In genomic region chr1:178005450-178005849, GRCh38 we compare ENCODE assay signal across 15 cellular contexts. TPM values are rescaled to one million over a fixed set of nuclear protein-coding genes. Genes with fewer than 3 reads are reported as not detected.
"Had no signal": no experiment of that assay in that cellular context is flagged by ENCODE, and none has a peak within 500 bp of the region (broad histone marks: within the 10 kb centered on the region; RNA-seq: fewer than 3 reads in every experiment).

No MANE protein-coding gene starts in this region.

- DNase-seq: activated B cell treated with CpG ODN at 0.5 μM for 24 hours; activated CD4-positive, alpha-beta T cell treated with anti-CD3 and anti-CD28 coated beads, Interleukin-2, amount 10 ng/mL, durations not matched to agents 24 days and 14 days; activated CD8-positive, alpha-beta memory T cell treated with anti-CD3 and anti-CD28 coated beads for 24 hours; activated naive CD4-positive, alpha-beta T cell treated with anti-CD3 and anti-CD28 coated beads, Interleukin-2, amount 10 ng/mL, durations not matched to agents 7 days and 5 days; activated T-cell treated with anti-CD3 and anti-CD28 coated beads for 4 hours; cortex of kidney; effector CD8-positive, alpha-beta T cell; heart right ventricle; kidney; left ventricle myocardium superior; nephron progenitor cell; stimulated activated CD4-positive, alpha-beta T cell treated with anti-CD3 and anti-CD28 coated beads, Interleukin-4, amount 100 ng/mL, for 24 hours had no signal

- H3K27ac ChIP-seq: heart right ventricle, thoracic aorta had no signal

- ATAC-seq: heart right ventricle, left ventricle myocardium superior had no signal

- H3K4me3 ChIP-seq: heart right ventricle, thoracic aorta had no signal

- H3K36me3 ChIP-seq: thoracic aorta had no signal

- H3K27me3 ChIP-seq: heart right ventricle had no signal

- H3K4me1 ChIP-seq: heart right ventricle had no signal

- H3K9me3 ChIP-seq: heart right ventricle, thoracic aorta had no signal

RNA-seq across cellular contexts. Expression of gene SEC16B, which starts 35.6 kb away (rescaled TPM):
- total RNA-seq: activated B cell treated with CpG ODN at 0.5 μM for 24 hours; activated CD4-positive, alpha-beta T cell treated with anti-CD3 and anti-CD28 coated beads, Interleukin-2, amount 10 ng/mL, durations not matched to agents 24 days and 14 days; activated T-helper 17 cell treated with anti-CD3 and anti-CD28 coated beads, Interleukin-2, amount 50 U/mL, for 72 hours; frontal cortex had no signal
